Comparison of ENCODE assay signal across 8 cellular contexts in the genomic region with DNA sequence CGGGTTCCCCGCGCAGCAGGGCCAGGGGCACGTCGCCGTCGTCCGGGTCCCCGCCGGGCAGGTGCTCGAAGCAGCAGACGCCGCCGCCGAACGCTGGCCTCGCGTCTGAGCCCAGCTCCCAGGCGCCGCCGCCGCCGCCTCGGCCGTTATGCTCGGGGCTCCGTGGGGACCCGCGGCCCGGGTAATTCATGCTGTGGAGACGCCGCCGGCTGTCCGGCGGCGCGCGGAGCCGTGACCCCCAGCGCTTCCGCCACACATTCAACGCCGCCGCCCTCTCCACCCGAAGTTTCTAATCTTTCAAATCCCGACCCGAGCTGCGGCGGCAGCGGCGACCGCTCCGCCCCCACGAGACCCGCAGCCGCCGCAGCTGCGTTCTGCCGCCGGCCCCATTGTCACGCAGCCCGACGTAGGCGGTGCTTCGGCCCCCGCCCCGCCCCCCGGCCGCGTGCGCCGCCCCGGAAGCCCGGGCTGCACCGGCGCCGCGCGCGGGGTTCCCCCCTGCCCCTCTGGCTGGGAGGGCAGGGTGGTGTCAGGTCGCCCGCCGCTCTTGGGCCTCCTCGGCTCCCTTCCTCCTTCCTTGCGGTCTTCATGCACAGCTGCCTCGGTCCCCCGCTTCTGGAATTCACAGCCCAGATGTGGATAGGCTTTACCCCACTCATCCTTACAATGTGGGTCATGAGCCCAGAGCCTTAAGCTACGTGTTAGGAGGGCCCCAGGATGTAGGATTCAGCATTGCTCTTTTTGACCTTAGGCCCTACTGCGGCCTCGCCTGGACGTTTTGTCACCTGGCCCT. TPM values are rescaled to one million over a fixed set of nuclear protein-coding genes. Genes with fewer than 3 reads are reported as not detected.
A peak's percentile ranks its signal among the peaks of the same experiment; 100 is the strongest.
DNase-seq lines count a peak whose midpoint lies in the region; TF ChIP-seq lines count a peak whose summit lies in the region.

TSS of gene DDHD1 (minus strand) at position 415 of the 793 bp plus-strand sequence. CDS start at position 190, 225 bp downstream.

- H3K9me3 ChIP-seq in cardiac muscle cell (ENCODE audit: low read depth), result no peaks in the 10 kb centered on the region

- CTCF ChIA-PET in HEK293T (lab: Yijun Ruan, JAX), result interaction anchor here (0.5 to 1.1 kb wide), 3 partner anchors 12 to 18 kb away, joined by 3 read pairs; no protein-coding TSS in a partner anchor

- H3K27ac Mint-ChIP-seq in type B pancreatic cell, result peak within 1 kb of the TSS; percentile 88

- peak within 1 kb of the TSS; percentile 93 for H3K4me3 Mint-ChIP-seq in type B pancreatic cell

- no peaks in the 10 kb centered on the region for H3K27me3 Mint-ChIP-seq in type B pancreatic cell

- H3K4me3 ChIP-seq in GM08714 (ENCODE audit: low read length) (peak within 1 kb of the TSS; percentile 100), cardiac muscle cell (peak within 1 kb of the TSS; percentile 92)

- no peak for TF ChIP-seq CTCF in cardiac muscle cell (IDR thresholded peaks at IDR 0.05; ENCODE audit: low read depth, low read length)
- TF ChIP-seq CTCF in type B pancreatic cell (conservative IDR thresholded peaks at IDR 0.05), result no peak

- no peaks in the 10 kb centered on the region for H3K27me3 ChIP-seq in cardiac muscle cell

- peaks cover 17% of the 10 kb centered on the region for H3K4me1 ChIP-seq in cardiac muscle cell (ENCODE audit: low read depth)

- no peaks in the 10 kb centered on the region for H3K36me3 ChIP-seq in cardiac muscle cell

- no peaks in the 10 kb centered on the region for H3K9me3 Mint-ChIP-seq in type B pancreatic cell

- peak within 1 kb of the TSS; percentile 91 for H3K27ac ChIP-seq in cardiac muscle cell

- H3K4me1 Mint-ChIP-seq in type B pancreatic cell (ENCODE audit: unreplicated experiment), result peaks cover 17% of the 10 kb centered on the region

- DNase-seq in HEK293T (ENCODE audit: extremely low spot score), result peak; percentile 88
- peak; percentile 73 for DNase-seq in MV-4-11 (lab: John Stamatoyannopoulos, UW)
- DNase-seq in SW480 (ENCODE audit: low spot score), result peak; percentile 59
- DNase-seq in activated naive CD8-positive, alpha-beta T cell treated with anti-CD3 and anti-CD28 coated beads, Interleukin-2, amount 50 U/mL, for 16 hours (ENCODE audit: low read depth, low spot score), result peak; percentile 60
- peak; percentile 78 to 88 for DNase-seq in cardiac muscle cell (ENCODE audit: low read depth in 1 of 2, low spot score in 1 of 2)
- peak; percentile 64 for DNase-seq in pons (ENCODE audit: low spot score)
- peak; percentile 79 for DNase-seq in type B pancreatic cell (ENCODE audit: extremely low spot score, unreplicated experiment)

- H3K36me3 Mint-ChIP-seq in type B pancreatic cell, result no peaks in the 10 kb centered on the region

- POLR2A ChIA-PET in HEK293T (lab: Yijun Ruan, JAX), result interaction anchor here (0.8 to 2.9 kb wide), 11 partner anchors 8 to 201 kb away, joined by 3 to 17 read pairs (median 4); partner anchors contain the start of gene FERMT2

TF ChIP-seq in HEK293T, 16 proteins besides CTCF, POLR2A, EP300 and RAD21:
- TF ChIP-seq ARNT (IDR thresholded peaks at IDR 0.05) (no peak), L3MBTL2 (conservative IDR thresholded peaks at IDR 0.05) (peak; percentile 40; the same call in 1 of the 2 replicates)

RNA-seq across cellular contexts. Expression of gene DDHD1, which starts in this region (rescaled TPM):
- total RNA-seq in cardiac muscle cell, result 13.2 and 25.9 TPM in 2 replicates
- polyA plus RNA-seq in cardiac muscle cell, result 15.2 and 15.3 TPM in 2 replicates
- 6.2 and 19.1 TPM in 2 replicates for total RNA-seq in type B pancreatic cell (ENCODE audit: low replicate concordance)

Comparison
In these comparisons a context has a peak if more than half of its experiments do, and no peak if none do; other contexts are left out.
1. Peak in every context shown above with its lines: DNase-seq, H3K4me3 ChIP-seq and H3K27ac ChIP-seq.